Comparison of ENCODE assay signal across 8 cellular contexts in the genomic region with DNA sequence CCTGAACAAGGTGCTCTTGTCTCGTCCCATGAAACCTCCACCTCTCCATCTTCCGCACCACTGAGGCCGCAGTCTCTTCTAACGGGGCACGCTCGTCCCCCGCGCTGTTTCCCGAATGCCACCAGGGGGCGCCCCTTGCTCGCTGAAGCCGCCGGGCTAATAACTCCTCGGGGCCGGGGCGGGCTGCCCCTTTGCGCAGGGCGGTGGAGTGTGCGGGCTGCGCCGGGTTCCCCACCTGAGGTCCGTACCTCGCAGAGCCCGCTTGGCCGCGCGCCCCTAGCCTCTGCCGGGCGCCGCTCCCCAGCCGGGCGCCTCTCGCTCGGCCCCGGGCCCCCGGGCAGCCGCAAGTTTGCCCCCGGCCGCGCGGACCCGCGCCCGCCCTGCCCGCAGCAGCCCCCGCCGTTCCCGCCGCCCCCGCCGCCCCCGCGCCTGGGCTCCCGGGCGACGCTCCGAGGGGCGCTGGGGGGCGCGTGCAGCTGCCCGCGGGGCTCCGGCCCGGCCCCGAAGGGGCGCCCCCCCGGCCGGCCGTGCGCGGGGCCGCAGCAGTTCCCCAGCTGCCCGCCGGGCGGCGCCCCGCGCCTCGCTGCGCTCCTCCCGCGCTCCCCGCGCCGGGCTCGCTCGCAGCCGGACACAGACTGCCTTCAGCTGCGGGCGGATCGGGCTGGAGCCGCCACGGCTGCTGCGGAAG. TPM values are rescaled to one million over a fixed set of nuclear protein-coding genes. Genes with fewer than 3 reads are reported as not detected.
A peak's percentile ranks its signal among the peaks of the same experiment; 100 is the strongest.
DNase-seq lines count a peak whose midpoint lies in the region; ATAC-seq and TF ChIP-seq lines count a peak whose summit lies in the region.

A gene with protein sequence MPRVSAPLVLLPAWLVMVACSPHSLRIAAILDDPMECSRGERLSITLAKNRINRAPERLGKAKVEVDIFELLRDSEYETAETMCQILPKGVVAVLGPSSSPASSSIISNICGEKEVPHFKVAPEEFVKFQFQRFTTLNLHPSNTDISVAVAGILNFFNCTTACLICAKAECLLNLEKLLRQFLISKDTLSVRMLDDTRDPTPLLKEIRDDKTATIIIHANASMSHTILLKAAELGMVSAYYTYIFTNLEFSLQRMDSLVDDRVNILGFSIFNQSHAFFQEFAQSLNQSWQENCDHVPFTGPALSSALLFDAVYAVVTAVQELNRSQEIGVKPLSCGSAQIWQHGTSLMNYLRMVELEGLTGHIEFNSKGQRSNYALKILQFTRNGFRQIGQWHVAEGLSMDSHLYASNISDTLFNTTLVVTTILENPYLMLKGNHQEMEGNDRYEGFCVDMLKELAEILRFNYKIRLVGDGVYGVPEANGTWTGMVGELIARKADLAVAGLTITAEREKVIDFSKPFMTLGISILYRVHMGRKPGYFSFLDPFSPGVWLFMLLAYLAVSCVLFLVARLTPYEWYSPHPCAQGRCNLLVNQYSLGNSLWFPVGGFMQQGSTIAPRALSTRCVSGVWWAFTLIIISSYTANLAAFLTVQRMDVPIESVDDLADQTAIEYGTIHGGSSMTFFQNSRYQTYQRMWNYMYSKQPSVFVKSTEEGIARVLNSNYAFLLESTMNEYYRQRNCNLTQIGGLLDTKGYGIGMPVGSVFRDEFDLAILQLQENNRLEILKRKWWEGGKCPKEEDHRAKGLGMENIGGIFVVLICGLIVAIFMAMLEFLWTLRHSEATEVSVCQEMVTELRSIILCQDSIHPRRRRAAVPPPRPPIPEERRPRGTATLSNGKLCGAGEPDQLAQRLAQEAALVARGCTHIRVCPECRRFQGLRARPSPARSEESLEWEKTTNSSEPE (plus strand): TSS at position 633 of the 688 bp plus-strand sequence. CDS start 148,571 bp downstream, outside the sequence.

- TF ChIP-seq CTCF in stomach (IDR thresholded peaks at IDR 0.05), result peak in 5 of 7 experiments; percentile 78 to 92 (median 88)

- intact Hi-C loops in stomach (cut with DNase I; ENCODE audit: low total_unique reads), result loop anchor here (5.0 to 10.0 kb wide), 2 partner anchors 176 to 684 kb away; no protein-coding TSS in a partner anchor

- H3K27ac ChIP-seq in stomach, result peak within 1 kb of the TSS in 1 of 5 donors; percentile 34

- peak; percentile 87 for ATAC-seq in GM21576 (IDR thresholded peaks at IDR 0.05; ENCODE audit: unreplicated experiment)

- TF ChIP-seq EP300 in stomach (IDR thresholded peaks at IDR 0.05), result no peak

- WGBS in stomach, 5 donors, result 1% methylated on average over 14 to 94 of the region's 94 CpGs

- H3K36me3 ChIP-seq in neuron (ENCODE audit: insufficient read depth, low read length), result no peaks in the 10 kb centered on the region
- H3K36me3 ChIP-seq in stomach, result no peaks in the 10 kb centered on the region

- no peak for TF ChIP-seq POLR2A in stomach (IDR thresholded peaks at IDR 0.05)

- H2AFZ ChIP-seq in neuron (ENCODE audit: low read depth, low read length), result no peak within 1 kb of the TSS

- H3K4me3 ChIP-seq in Jurkat, Clone E6-1 (ENCODE audit: low read length), result no peak within 1 kb of the TSS
- peak within 1 kb of the TSS; percentile 45 for H3K4me3 ChIP-seq in neuron (ENCODE audit: low read length)
- H3K4me3 ChIP-seq in stomach, result peak within 1 kb of the TSS; percentile 44 to 48 (median 46)

- H3K4me1 ChIP-seq in neuron (ENCODE audit: insufficient read depth, low read length) (peaks cover 4% of the 10 kb centered on the region), stomach (peaks cover 0 to 14% (median 6%) of the 10 kb centered on the region in 4 donors)

- DNase-seq in DMS114 treated with DMSO at 0.1 percent for 48 hours (lab: John Stamatoyannopoulos, UW; ENCODE audit: unreplicated experiment), result peak; percentile 41
- peak; percentile 45 for DNase-seq in Jurkat, Clone E6-1 (ENCODE audit: low read depth, low spot score)
- DNase-seq in RKO (ENCODE audit: low spot score), result peak; percentile 35
- DNase-seq in activated T-helper 1 cell treated with anti-CD3 and anti-CD28 coated beads, Interleukin-2, amount 50 U/mL, for 16 hours (ENCODE audit: low read depth in 1 of 2, low spot score in 1 of 2), result peak; percentile 55 to 58
- DNase-seq in fibroblast of the conjunctiva (ENCODE audit: low read depth), result peak; percentile 34
- DNase-seq in stomach, result peak; percentile 87

- H3K9me3 ChIP-seq in neuron (ENCODE audit: low read length) (no peaks in the 10 kb centered on the region), stomach (no peaks in the 10 kb centered on the region)

- H3K27me3 ChIP-seq in neuron (ENCODE audit: insufficient read depth, low read length) (no peaks in the 10 kb centered on the region), stomach (peaks cover 0 to 94% (median 53%) of the 10 kb centered on the region in 3 donors)

RNA-seq across cellular contexts. Expression of the gene that starts here (rescaled TPM):
- polyA plus RNA-seq in Jurkat, Clone E6-1 (2012; ENCODE audit: insufficient read depth, insufficient read length), result not detected
- not detected for total RNA-seq in stomach
- under 1 TPM in 2 of 3 donors, not detected in 1; 0.06 to 0.31 TPM for polyA plus RNA-seq in stomach

Comparison
In these comparisons a context has a peak if more than half of its experiments do, and no peak if none do; other contexts are left out.
1. Peak in DNase-seq and H3K4me3 ChIP-seq in stomach; RNA of the gene not detected or under 1 TPM.
2. DNase-seq: peak in every context shown above with its lines; median percentile 87 in stomach; 56 in activated T-helper 1 cell treated with anti-CD3 and anti-CD28 coated beads, Interleukin-2, amount 50 U/mL, for 16 hours; 45 in Jurkat, Clone E6-1; 41 in DMS114 treated with DMSO at 0.1 percent for 48 hours; 35 in RKO; 34 in fibroblast of the conjunctiva.